In genomic region chr1:223001653-223002634, GRCh38 we compare ENCODE assay signal across 12 cellular contexts.
DNase-seq lines count a peak whose midpoint lies in the region; ATAC-seq, FAIRE-seq and TF ChIP-seq lines count a peak whose summit lies in the region.
"Had no signal": no experiment of that assay in that cellular context is flagged by ENCODE, and none has a peak within 500 bp of the region (broad histone marks: within the 10 kb centered on the region; RNA-seq: fewer than 3 reads in every experiment).

No MANE protein-coding gene starts in this region.

- H3K4me3 ChIP-seq in endothelial cell of umbilical vein (replicated peaks in 1 of 3; ENCODE audit: insufficient read depth in 1 of 3, low read depth in 1 of 3, low read length in 3 of 3) (no peak overlapping the region), neuronal stem cell (ENCODE audit: low read length in 2 of 2) (no peak overlapping the region)
- H3K4me3 ChIP-seq: testis had no signal

- H4K8ac ChIP-seq in neuronal stem cell (ENCODE audit: low read depth, low read length): no peak overlapping the region

- no peaks in the 10 kb centered on the region for H3K9me3 ChIP-seq in endothelial cell of umbilical vein (replicated peaks; ENCODE audit: control insufficient read depth, insufficient read depth, low read length)
- no peaks in the 10 kb centered on the region for H3K9me3 ChIP-seq in neuronal stem cell (replicated peaks in 1 of 2; ENCODE audit: control insufficient read depth in 2 of 2, insufficient read depth in 1 of 2, low read depth in 1 of 2, low read length in 2 of 2)
- H3K9me3 ChIP-seq: testis had no signal

- H3K4ac ChIP-seq in neuronal stem cell (ENCODE audit: low read length): peak overlapping the region; percentile 69

- no peak overlapping the region for H2BK120ac ChIP-seq in neuronal stem cell (ENCODE audit: low read depth, low read length)

- H3K27me3 ChIP-seq in endothelial cell of umbilical vein (ENCODE audit: control insufficient read depth in 2 of 2, insufficient read depth in 2 of 2, low read length in 2 of 2) (no peaks in the 10 kb centered on the region), neuronal stem cell (ENCODE audit: control insufficient read depth in 3 of 3, insufficient read depth in 3 of 3, low read depth in 1 of 3, low read length in 3 of 3) (no peaks in the 10 kb centered on the region)
- H3K27me3 ChIP-seq: testis had no signal

- no peak for ATAC-seq in GM21825 (IDR thresholded peaks at IDR 0.05; ENCODE audit: unreplicated experiment)

- no peaks in the 10 kb centered on the region for H3K36me3 ChIP-seq in endothelial cell of umbilical vein (ENCODE audit: control insufficient read depth in 2 of 2, extremely low read depth in 1 of 2, insufficient read depth in 2 of 2, low read length in 2 of 2)
- H3K36me3 ChIP-seq in neuronal stem cell (replicated peaks in 1 of 2; ENCODE audit: control insufficient read depth in 2 of 2, insufficient read depth in 2 of 2, low read length in 2 of 2): peaks cover 19 to 46% of the 10 kb centered on the region in 2 donors

- peak; percentile 23 for DNase-seq in NCI-H1105 treated with DMSO at 0.1 percent for 48 hours (lab: John Stamatoyannopoulos, UW)
- DNase-seq in NCI-H1105 (lab: John Stamatoyannopoulos, UW): no peak
- peak; percentile 80 for DNase-seq in NCI-H460 (ENCODE audit: extremely low read depth, low read depth)
- no peak for DNase-seq in endothelial cell of umbilical vein (ENCODE audit: low read depth, low spot score)
- DNase-seq in neuronal stem cell (ENCODE audit: low spot score): no peak
- no peak for DNase-seq in cardiac septum (ENCODE audit: low spot score)
- DNase-seq in COR-L47 (lab: John Stamatoyannopoulos, UW): no peak
- DNase-seq: NK-92 treated with Interleukin-12 subunit alpha and Interleukin-12 subunit beta, amount 100 ng/mL, for 24 hours; stimulated activated CD4-positive, alpha-beta T cell treated with anti-CD3 and anti-CD28 coated beads, Interleukin-4, amount 100 ng/mL, for 24 hours; testis had no signal

- no peaks in the 10 kb centered on the region for H4K20me1 ChIP-seq in endothelial cell of umbilical vein (replicated peaks; ENCODE audit: control insufficient read depth, extremely low read depth, insufficient read depth, low read length)

- TF ChIP-seq POLR2A in endothelial cell of umbilical vein (IDR thresholded peaks at IDR 0.05; ENCODE audit: low read depth, low read length): no peak

- no peak overlapping the region for H4K91ac ChIP-seq in neuronal stem cell (ENCODE audit: low read depth, low read length, poor library complexity)

- H3K79me2 ChIP-seq in endothelial cell of umbilical vein (ENCODE audit: control insufficient read depth, insufficient read depth, low read length): no peaks in the 10 kb centered on the region

- H3K27ac ChIP-seq in endothelial cell of umbilical vein (ENCODE audit: insufficient read depth, low read depth, low read length) (no peak overlapping the region), neuronal stem cell (replicated peaks; ENCODE audit: low read length) (no peak overlapping the region)
- H3K27ac ChIP-seq: testis had no signal

- no peaks in the 10 kb centered on the region for H3K79me1 ChIP-seq in neuronal stem cell (ENCODE audit: low read depth, low read length)

- POLR2A ChIA-PET in endothelial cell of umbilical vein (lab: Charles Lee): interaction anchor here (0.7 kb wide), 1 partner anchor 301 kb away, joined by 3 read pairs; no protein-coding TSS in a partner anchor

- no peak for FAIRE-seq in endothelial cell of umbilical vein (lab: Jason Lieb, UNC)
- FAIRE-seq: colon had no signal

- no TSS peak for BruUV-seq in endothelial cell of umbilical vein (replicated peaks; lab: Mats Ljungman, UMichigan)

- dilution Hi-C loops in endothelial cell of umbilical vein (cut with MboI; ENCODE audit: extremely low pct_ligation_motif_present, low sequenced_read_pairs): no loop called here

- no peak overlapping the region for H2BK15ac ChIP-seq in neuronal stem cell (ENCODE audit: low read length)

- no peak overlapping the region for H2BK5ac ChIP-seq in neuronal stem cell (ENCODE audit: low read length)

- H3K18ac ChIP-seq in neuronal stem cell (ENCODE audit: low read length): no peak overlapping the region

- H2AK5ac ChIP-seq in neuronal stem cell (ENCODE audit: low read depth, low read length): no peak overlapping the region

- no peaks in the 10 kb centered on the region for H3K4me1 ChIP-seq in endothelial cell of umbilical vein (ENCODE audit: control insufficient read depth, extremely low read depth, insufficient read depth, low read length)
- H3K4me1 ChIP-seq in neuronal stem cell (ENCODE audit: control insufficient read depth in 2 of 2, insufficient read depth in 1 of 2, low read depth in 1 of 2, low read length in 2 of 2): peaks cover 0 to 8% of the 10 kb centered on the region in 2 donors
- H3K4me1 ChIP-seq: testis had no signal

- H3K4me2 ChIP-seq in endothelial cell of umbilical vein (ENCODE audit: insufficient read depth, low read length) (no peak overlapping the region), neuronal stem cell (ENCODE audit: insufficient read depth, low read length, poor library complexity, severe bottlenecking) (no peak overlapping the region)

- CTCF ChIA-PET in endothelial cell of umbilical vein (lab: Charles Lee): interaction anchor here (0.7 to 1.9 kb wide), 6 partner anchors 10 to 263 kb away, joined by 3 to 11 read pairs (median 4); no protein-coding TSS in a partner anchor

- no peak overlapping the region for H3K23ac ChIP-seq in neuronal stem cell (ENCODE audit: low read depth, low read length, poor library complexity)

- peak overlapping the region; percentile 31 for H3K14ac ChIP-seq in neuronal stem cell (ENCODE audit: low read length)

- no CpG with 5 or more reads among the region's 9 CpGs for WGBS in neuronal stem cell (ENCODE audit: extremely low coverage in 2 of 2, insufficient read length in 2 of 2, insufficient replicate concordance in 1 of 2), 2 donors

- no peaks in the 10 kb centered on the region for H3K9me1 ChIP-seq in endothelial cell of umbilical vein (replicated peaks; ENCODE audit: control insufficient read depth, extremely low read depth, insufficient read depth, low read length)

- H3K9ac ChIP-seq in endothelial cell of umbilical vein (replicated peaks; ENCODE audit: extremely low read depth, insufficient read depth, low read length): no peak overlapping the region
- H3K9ac ChIP-seq in neuronal stem cell (ENCODE audit: low read depth, low read length, poor library complexity): no peak overlapping the region

- intact Hi-C loops in endothelial cell of umbilical vein (cut with micrococcal nuclease): loop anchor here (1.0 kb wide), 2 partner anchors 209 to 264 kb away; no protein-coding TSS in a partner anchor
- intact Hi-C loops in cardiac septum (cut with DNase I): no loop called here

- peak; percentile 19 to 22 for TF ChIP-seq CTCF in endothelial cell of umbilical vein (IDR thresholded peaks at IDR 0.05; ENCODE audit: extremely low read depth in 1 of 2, insufficient read depth in 1 of 2, low read depth in 1 of 2, low read length in 2 of 2)

- H2AFZ ChIP-seq in endothelial cell of umbilical vein (ENCODE audit: low read depth, low read length) (no peak overlapping the region), neuronal stem cell (ENCODE audit: low read length) (no peak overlapping the region)

- no peak overlapping the region for H2BK12ac ChIP-seq in neuronal stem cell (ENCODE audit: low read length)

TF ChIP-seq in endothelial cell of umbilical vein, 7 proteins besides CTCF, POLR2A, EP300 and RAD21:
- no peak for TF ChIP-seq FOS (IDR thresholded peaks at IDR 0.05; ENCODE audit: borderline replicate concordance, insufficient read depth, low read length)
- TF ChIP-seq MYC (IDR thresholded peaks at IDR 0.05; ENCODE audit: low read depth, low read length): no peak
- TF ChIP-seq GATA2 (IDR thresholded peaks at IDR 0.05; ENCODE audit: insufficient read depth, insufficient read length, low read depth, low read length): no peak
- TF ChIP-seq MAX (IDR thresholded peaks at IDR 0.05; ENCODE audit: insufficient read depth, insufficient read length): no peak
- TF ChIP-seq EZH2 (IDR thresholded peaks at IDR 0.05; ENCODE audit: borderline replicate concordance, low read depth, low read length, severe bottlenecking): no peak
- no peak for TF ChIP-seq POLR2AphosphoS5 (IDR thresholded peaks at IDR 0.05; ENCODE audit: insufficient read depth, low read depth, low read length)
- no peak for TF ChIP-seq JUN (IDR thresholded peaks at IDR 0.05; ENCODE audit: borderline replicate concordance, insufficient read depth, insufficient read length, low read depth)
TF ChIP-seq in endothelial cell of umbilical vein: peak in this region for 0.

Comparison
In these comparisons a context has a peak if more than half of its experiments do, and no peak if none do; other contexts are left out.
1. DNase-seq: peak in NCI-H1105 treated with DMSO at 0.1 percent for 48 hours (single experiment) and NCI-H460 (single experiment); none in NCI-H1105 (single experiment), endothelial cell of umbilical vein (single experiment), neuronal stem cell (single experiment), cardiac septum (single experiment) and COR-L47 (single experiment).